Comparison of ENCODE assay signal across 27 cellular contexts in the genomic region with DNA sequence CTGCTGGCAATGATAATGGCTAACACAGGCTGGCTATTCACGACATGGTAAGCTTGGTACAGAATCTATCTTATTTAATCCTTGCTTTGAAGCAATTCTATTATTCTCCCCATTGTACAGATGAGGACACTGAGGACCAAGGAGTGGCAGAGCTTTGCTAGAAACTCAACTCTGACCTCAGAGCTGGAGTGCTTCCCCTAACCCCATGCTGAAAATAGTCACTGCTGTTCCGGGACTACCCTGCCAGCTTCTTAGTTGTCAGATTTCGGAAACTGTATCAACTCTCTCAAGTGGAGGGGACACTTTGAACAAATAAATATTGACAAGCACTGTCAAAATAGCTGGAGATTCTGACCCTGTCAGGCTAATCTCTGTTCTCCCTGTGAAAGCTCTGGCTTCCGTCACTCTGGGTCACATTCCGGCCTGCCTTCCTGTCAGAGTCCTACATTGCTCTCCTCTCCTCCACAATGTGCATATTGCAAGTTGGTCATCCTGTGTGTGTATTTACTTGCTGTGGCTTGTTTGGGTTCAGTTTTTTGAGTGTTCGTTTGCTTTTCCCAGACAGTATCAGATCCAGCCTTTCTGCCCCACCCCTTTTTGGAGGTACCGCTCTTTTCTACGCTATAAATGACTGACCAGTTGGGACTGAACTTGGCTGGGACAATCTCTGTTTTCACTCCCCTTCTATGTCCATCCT.
DNase-seq lines count a peak whose midpoint lies in the region; ATAC-seq and TF ChIP-seq lines count a peak whose summit lies in the region.
"Had no signal": no experiment of that assay in that cellular context is flagged by ENCODE, and none has a peak within 500 bp of the region (broad histone marks: within the 10 kb centered on the region; RNA-seq: fewer than 3 reads in every experiment).

No MANE protein-coding gene starts in this region.

- H3K36me3 ChIP-seq in ascending aorta (no peaks in the 10 kb centered on the region), muscle layer of duodenum (ENCODE audit: control insufficient read depth in 1 of 2, insufficient read depth in 2 of 2, low read length in 2 of 2) (no peaks in the 10 kb centered on the region), thoracic aorta (no peaks in the 10 kb centered on the region)
- H3K36me3 ChIP-seq: Peyer's patch, upper lobe of left lung had no signal

- DNase-seq in ascending aorta (ENCODE audit: low spot score in 2 of 2) (no peak), left cardiac atrium (peak; percentile 33), thoracic aorta (ENCODE audit: low spot score) (no peak), MV-4-11 (lab: John Stamatoyannopoulos, UW) (no peak), NCI-H1436 treated with DMSO at 0.1 percent for 48 hours (lab: John Stamatoyannopoulos, UW) (no peak), NCI-H446 treated with DMSO at 0.1 percent for 48 hours (lab: John Stamatoyannopoulos, UW) (no peak), HT-29 (ENCODE audit: low spot score) (no peak)
- DNase-seq: ACHN; activated CD4-positive, alpha-beta T cell treated with anti-CD3 and anti-CD28 coated beads for 1 hour; activated CD8-positive, alpha-beta T cell treated with anti-CD3 and anti-CD28 coated beads for 36 hours; activated effector memory CD4-positive, alpha-beta T cell treated with Interleukin-2 at 50 U/mL for 16 hours; activated naive CD8-positive, alpha-beta T cell treated with anti-CD3 and anti-CD28 coated beads for 36 hours; activated T-cell treated with anti-CD3 and anti-CD28 coated beads for 4 hours; effector memory CD4-positive, alpha-beta T cell; erythroblast; foreskin keratinocyte; KBM-7; naive B cell; NCI-H2171; NCI-H526; nucleus accumbens; Peyer's patch; stimulated activated CD4-positive, alpha-beta T cell treated with anti-CD3 and anti-CD28 coated beads, Interleukin-4, amount 100 ng/mL, for 4 hours; stimulated activated naive CD4-positive, alpha-beta T cell; T-helper 1 cell; upper lobe of left lung had no signal

- H3K9me3 ChIP-seq in ascending aorta (no peaks in the 10 kb centered on the region), muscle layer of duodenum (ENCODE audit: control insufficient read depth in 1 of 2, low read length in 2 of 2) (no peaks in the 10 kb centered on the region), thoracic aorta (no peaks in the 10 kb centered on the region)
- H3K9me3 ChIP-seq: Peyer's patch, upper lobe of left lung had no signal

- ATAC-seq in left cardiac atrium (peak; percentile 46 to 60), thoracic aorta (ENCODE audit: insufficient number of reproducible peaks, low FRiP score, low read depth) (no peak)
- ATAC-seq: activated CD8-positive, alpha-beta T cell treated with anti-CD3 and anti-CD28 coated beads for 36 hours; foreskin keratinocyte had no signal

- intact Hi-C loops in ascending aorta (cut with DNase I): no loop called here
- intact Hi-C loops in left cardiac atrium (cut with DNase I): no loop called here

- H3K4me3 ChIP-seq in ascending aorta (no peak overlapping the region), muscle layer of duodenum (ENCODE audit: low read depth in 1 of 2, low read length in 2 of 2) (no peak overlapping the region), thoracic aorta (no peak overlapping the region)
- H3K4me3 ChIP-seq: Peyer's patch, upper lobe of left lung had no signal

- TF ChIP-seq CTCF in ascending aorta (IDR thresholded peaks at IDR 0.05) (no peak), thoracic aorta (IDR thresholded peaks at IDR 0.05) (no peak)

- H3K4me1 ChIP-seq in ascending aorta: peaks cover 9 to 10% of the 10 kb centered on the region in 2 donors
- peaks cover 0 to 6% of the 10 kb centered on the region in 2 donors for H3K4me1 ChIP-seq in muscle layer of duodenum (ENCODE audit: control insufficient read depth in 1 of 2, insufficient read depth in 2 of 2, low read length in 2 of 2)
- H3K4me1 ChIP-seq in thoracic aorta (ENCODE audit: control insufficient read depth in 1 of 2, low read depth in 2 of 2): peaks cover 12 to 39% of the 10 kb centered on the region in 2 donors
- H3K4me1 ChIP-seq: foreskin keratinocyte, Peyer's patch had no signal

- H3K27me3 ChIP-seq in ascending aorta: no peaks in the 10 kb centered on the region
- no peaks in the 10 kb centered on the region for H3K27me3 ChIP-seq in muscle layer of duodenum (ENCODE audit: low read depth, low read length)
- H3K27me3 ChIP-seq in thoracic aorta (replicated peaks; ENCODE audit: insufficient read depth): no peaks in the 10 kb centered on the region
- H3K27me3 ChIP-seq: Peyer's patch, upper lobe of left lung had no signal

- H3K27ac ChIP-seq in ascending aorta: peak overlapping the region; percentile 64 to 77
- peak overlapping the region; percentile 39 for H3K27ac ChIP-seq in muscle layer of duodenum (ENCODE audit: low read length)
- peak overlapping the region; percentile 82 to 89 for H3K27ac ChIP-seq in thoracic aorta
- H3K27ac ChIP-seq: foreskin keratinocyte had no signal
